In genomic region chr11:69967484-69967883, GRCh38 we compare ENCODE assay signal across 25 cellular contexts.
DNase-seq lines count a peak whose midpoint lies in the region; ATAC-seq, FAIRE-seq and TF ChIP-seq lines count a peak whose summit lies in the region.
"Had no signal": no experiment of that assay in that cellular context is flagged by ENCODE, and none has a peak within 500 bp of the region (broad histone marks: within the 10 kb centered on the region; RNA-seq: fewer than 3 reads in every experiment).

No MANE protein-coding gene starts in this region.

- H3K14ac ChIP-seq in H1 (ENCODE audit: insufficient read length) (no peak overlapping the region), neuronal stem cell (ENCODE audit: low read length) (no peak overlapping the region)

- H2BK5ac ChIP-seq in H1 (ENCODE audit: low read depth, low read length): no peak overlapping the region
- H2BK5ac ChIP-seq in neuronal stem cell (ENCODE audit: low read length): no peak overlapping the region

- no peak overlapping the region for H4K5ac ChIP-seq in H1 (ENCODE audit: insufficient read length, low read depth, low read length)

- H3K23ac ChIP-seq in H1 (ENCODE audit: insufficient read length) (no peak overlapping the region), neuronal stem cell (ENCODE audit: low read depth, low read length, poor library complexity) (no peak overlapping the region)

- TF ChIP-seq EP300 in HepG2 (IDR thresholded peaks at IDR 0.05; ENCODE audit: low read depth in 2 of 2, low read length in 2 of 2) (no peak), HepG2 (CRISPR knock-in tag; IDR thresholded peaks at IDR 0.05; ENCODE audit: borderline replicate concordance) (no peak), H1 (IDR thresholded peaks at IDR 0.05; ENCODE audit: borderline replicate concordance in 1 of 2, low read depth in 2 of 2, low read length in 2 of 2) (no peak)

- H2BK120ac ChIP-seq in H1 (replicated peaks; ENCODE audit: low read depth, low read length): no peak overlapping the region
- H2BK120ac ChIP-seq in neuronal stem cell (ENCODE audit: low read depth, low read length): no peak overlapping the region

- intact Hi-C loops in right lobe of liver (cut with DNase I): no loop called here
- intact Hi-C loops in HepG2 (cut with micrococcal nuclease; ENCODE audit: unreplicated experiment): no loop called here

- peak overlapping the region in 2 of 3 donors; percentile 15 to 65 for H3K4me3 ChIP-seq in right lobe of liver
- no peak overlapping the region for H3K4me3 ChIP-seq in HepG2 (replicated peaks in 1 of 3; ENCODE audit: insufficient read depth in 1 of 3, low read depth in 2 of 3, low read length in 3 of 3)
- H3K4me3 ChIP-seq in H1 (ENCODE audit: extremely low read depth in 1 of 4, insufficient read depth in 2 of 4, low read depth in 3 of 4, low read length in 4 of 4): no peak overlapping the region
- no peak overlapping the region for H3K4me3 ChIP-seq in neuronal stem cell (ENCODE audit: low read length in 2 of 2)
- H3K4me3 ChIP-seq: GM12878, GM23248, HAP-1, SK-N-MC had no signal

- in situ Hi-C loops in HepG2 (cut with HindIII; ENCODE audit: extremely low pct_ligation_motif_present, low pct_unique_long_range_greater_than_20kb): no loop called here

- H3K23me2 ChIP-seq in H1 (ENCODE audit: low read depth, low read length): no peaks in the 10 kb centered on the region

- H3K4me1 ChIP-seq in right lobe of liver: peaks cover 1 to 38% (median 15%) of the 10 kb centered on the region in 4 donors
- H3K4me1 ChIP-seq in HepG2 (ENCODE audit: insufficient read depth, low read length): peaks cover 35% of the 10 kb centered on the region
- peaks cover 0 to 26% (median 16%) of the 10 kb centered on the region in 4 experiments; a peak in 6 of 7 replicates for H3K4me1 ChIP-seq in H1 (replicated peaks in 1 of 4; ENCODE audit: control insufficient read depth in 3 of 4, insufficient read depth in 4 of 4, low read length in 3 of 4)
- peaks cover 0 to 11% of the 10 kb centered on the region in 2 donors for H3K4me1 ChIP-seq in neuronal stem cell (ENCODE audit: control insufficient read depth in 2 of 2, insufficient read depth in 1 of 2, low read depth in 1 of 2, low read length in 2 of 2)
- H3K4me1 ChIP-seq: BE2C, HAP-1 had no signal

- H4K8ac ChIP-seq in H1 (ENCODE audit: extremely low read depth, insufficient read depth, low read length) (no peak overlapping the region), neuronal stem cell (ENCODE audit: low read depth, low read length) (no peak overlapping the region)

- CTCF ChIA-PET in HepG2 (lab: Yijun Ruan, JAX; ENCODE audit: low intra/inter-chr PET ratio, low total read pairs): no interaction called here
- CTCF ChIA-PET in H1 (lab: Charles Lee; ENCODE audit: partially characterized antibody): interaction anchor here (0.9 to 1.3 kb wide), 4 partner anchors 18 to 231 kb away, joined by 3 to 5 read pairs (median 3); no protein-coding TSS in a partner anchor

- H3K18ac ChIP-seq in H1 (ENCODE audit: extremely low read depth, low read length) (no peak overlapping the region), neuronal stem cell (ENCODE audit: low read length) (no peak overlapping the region)

- no peak for TF ChIP-seq CTCF in right lobe of liver (IDR thresholded peaks at IDR 0.05)
- no peak for TF ChIP-seq CTCF in HepG2 (CRISPR knock-in tag; IDR thresholded peaks at IDR 0.05)
- TF ChIP-seq CTCF in H1 (IDR thresholded peaks at IDR 0.05; ENCODE audit: control extremely low read depth in 1 of 3, insufficient read depth in 1 of 3, low read depth in 1 of 3, low read length in 3 of 3): no peak

- no peaks in the 10 kb centered on the region for H3K27me3 ChIP-seq in right lobe of liver
- H3K27me3 ChIP-seq in HepG2 (ENCODE audit: control insufficient read depth in 1 of 2, insufficient read depth in 2 of 2, low read length in 2 of 2): peaks cover 14 to 66% of the 10 kb centered on the region in 2 experiments; a peak in 4 of 5 replicates
- H3K27me3 ChIP-seq in H1 (replicated peaks in 1 of 4; ENCODE audit: control insufficient read depth in 3 of 4, extremely low read depth in 1 of 4, insufficient read depth in 3 of 4, low read length in 3 of 4): peaks cover 0 to 3% (median 0%) of the 10 kb centered on the region in 4 experiments; a peak in 1 of 7 replicates
- no peaks in the 10 kb centered on the region for H3K27me3 ChIP-seq in neuronal stem cell (ENCODE audit: control insufficient read depth in 3 of 3, insufficient read depth in 3 of 3, low read depth in 1 of 3, low read length in 3 of 3)
- H3K27me3 ChIP-seq: BE2C had no signal

- FAIRE-seq in HepG2 (lab: Jason Lieb, UNC) (no peak), H1 (lab: Jason Lieb, UNC) (no peak)
- FAIRE-seq: GM12878 had no signal

- WGBS in right lobe of liver (ENCODE audit: insufficient coverage, low coverage, low lambda C conversion rate, missing lambda C conversion rate): 67% methylated on average over 1 of the region's 6 CpGs
- 37% methylated on average over 5 of the region's 6 CpGs for WGBS in HepG2 (ENCODE audit: low lambda C conversion rate)
- 91% methylated on average over 6 of the region's 6 CpGs; no CpG with 5 or more reads in 1 of the 2 experiments for WGBS in H1 (ENCODE audit: extremely low coverage in 1 of 2, insufficient coverage in 1 of 2, insufficient read length in 1 of 2, insufficient replicate concordance in 2 of 2, low coverage in 1 of 2, low lambda C conversion rate in 2 of 2, missing lambda C conversion rate in 1 of 2), 2 experiments
- no CpG with 5 or more reads among the region's 6 CpGs for WGBS in neuronal stem cell (ENCODE audit: extremely low coverage in 2 of 2, insufficient read length in 2 of 2, insufficient replicate concordance in 1 of 2), 2 donors

- no peak overlapping the region for H3K4ac ChIP-seq in H1 (replicated peaks; ENCODE audit: insufficient read length, low read depth, low read length)
- H3K4ac ChIP-seq in neuronal stem cell (ENCODE audit: low read length): no peak overlapping the region

- H4K91ac ChIP-seq in H1 (replicated peaks; ENCODE audit: insufficient read length, low read length): no peak overlapping the region
- no peak overlapping the region for H4K91ac ChIP-seq in neuronal stem cell (ENCODE audit: low read depth, low read length, poor library complexity)

- no peak overlapping the region for H2BK20ac ChIP-seq in H1 (ENCODE audit: low read length)

- TF ChIP-seq POLR2A in right lobe of liver (IDR thresholded peaks at IDR 0.05) (no peak), HepG2 (IDR thresholded peaks at IDR 0.05; ENCODE audit: insufficient read depth in 1 of 2, low read depth in 2 of 2, low read length in 2 of 2) (no peak), H1 (IDR thresholded peaks at IDR 0.05; ENCODE audit: control extremely low read depth in 1 of 2, low read depth in 2 of 2, low read length in 2 of 2) (no peak)

- H3K79me1 ChIP-seq in H1 (ENCODE audit: low read depth, low read length): no peaks in the 10 kb centered on the region
- H3K79me1 ChIP-seq in neuronal stem cell (ENCODE audit: low read depth, low read length): no peaks in the 10 kb centered on the region

- H3K36me3 ChIP-seq in right lobe of liver (no peaks in the 10 kb centered on the region), HepG2 (replicated peaks in 1 of 2; ENCODE audit: control insufficient read depth in 1 of 2, insufficient read depth in 2 of 2, low read length in 2 of 2) (no peaks in the 10 kb centered on the region), H1 (ENCODE audit: control insufficient read depth in 2 of 4, insufficient read depth in 4 of 4, low read length in 3 of 4) (no peaks in the 10 kb centered on the region), neuronal stem cell (replicated peaks in 1 of 2; ENCODE audit: control insufficient read depth in 2 of 2, insufficient read depth in 2 of 2, low read length in 2 of 2) (no peaks in the 10 kb centered on the region)
- H3K36me3 ChIP-seq: BE2C, HAP-1 had no signal

- H2BK12ac ChIP-seq in H1 (ENCODE audit: low read depth, low read length): 0 out of 2 replicates have a peak overlapping the region, but pooled peaks have one; percentile 90
- no peak overlapping the region for H2BK12ac ChIP-seq in neuronal stem cell (ENCODE audit: low read length)

- 0 out of 2 replicates have a peak overlapping the region, but pooled peaks have one; percentile 83 for H2BK15ac ChIP-seq in H1 (ENCODE audit: low read length)
- H2BK15ac ChIP-seq in neuronal stem cell (ENCODE audit: low read length): peak overlapping the region; percentile 45

- no peak for ATAC-seq in right lobe of liver
- ATAC-seq in HepG2: no peak
- no peak for ATAC-seq in GM18867 (IDR thresholded peaks at IDR 0.05; ENCODE audit: unreplicated experiment)
- ATAC-seq: GM12878 had no signal

- H3K56ac ChIP-seq in H1 (replicated peaks; ENCODE audit: insufficient read length, low read depth, low read length): no peak overlapping the region

- no peak overlapping the region for H2AFZ ChIP-seq in HepG2 (ENCODE audit: low read length)
- H2AFZ ChIP-seq in H1 (ENCODE audit: low read length): no peak overlapping the region
- no peak overlapping the region for H2AFZ ChIP-seq in neuronal stem cell (ENCODE audit: low read length)
- H2AFZ ChIP-seq: GM23248 had no signal

- H3K4me2 ChIP-seq in HepG2 (ENCODE audit: low read depth, low read length) (no peak overlapping the region), H1 (ENCODE audit: insufficient read depth in 1 of 2, low read depth in 2 of 2, low read length in 2 of 2) (no peak overlapping the region), neuronal stem cell (ENCODE audit: insufficient read depth, low read length, poor library complexity, severe bottlenecking) (no peak overlapping the region)
- H3K4me2 ChIP-seq: KMS-11 had no signal

- H3K27ac ChIP-seq in right lobe of liver (peak overlapping the region in 2 of 3 donors; percentile 84 to 89), HepG2 (ENCODE audit: extremely low read length, insufficient read depth, low read length) (no peak overlapping the region), H1 (ENCODE audit: low read depth, low read length) (no peak overlapping the region), neuronal stem cell (replicated peaks; ENCODE audit: low read length) (no peak overlapping the region)
- H3K27ac ChIP-seq: GM23248, HL-60, KMS-11, SK-N-MC had no signal

- no peaks in the 10 kb centered on the region for H3K9me3 ChIP-seq in right lobe of liver
- no peaks in the 10 kb centered on the region for H3K9me3 ChIP-seq in HepG2 (ENCODE audit: low read length)
- H3K9me3 ChIP-seq in H1 (ENCODE audit: insufficient read depth in 2 of 2, low read depth in 1 of 2, low read length in 1 of 2): no peaks in the 10 kb centered on the region
- peaks cover 0 to 3% of the 10 kb centered on the region in 2 donors for H3K9me3 ChIP-seq in neuronal stem cell (replicated peaks in 1 of 2; ENCODE audit: control insufficient read depth in 2 of 2, insufficient read depth in 1 of 2, low read depth in 1 of 2, low read length in 2 of 2)
- H3K9me3 ChIP-seq: BE2C, HAP-1 had no signal

- H3K9ac ChIP-seq in HepG2 (ENCODE audit: insufficient read depth, low read depth, low read length) (no peak overlapping the region), H1 (replicated peaks in 1 of 4; ENCODE audit: extremely low read depth in 1 of 4, low read depth in 3 of 4, low read length in 3 of 4) (no peak overlapping the region), neuronal stem cell (ENCODE audit: low read depth, low read length, poor library complexity) (no peak overlapping the region)
- H3K9ac ChIP-seq: GM23248, KMS-11 had no signal

- POLR2A ChIA-PET in HepG2 (lab: Yijun Ruan, JAX) (no interaction called here), H1 (lab: Charles Lee; ENCODE audit: partially characterized antibody) (interaction anchor here (0.7 to 1.4 kb wide), 3 partner anchors 8 to 9 kb away, joined by 3 to 4 read pairs (median 3); no protein-coding TSS in a partner anchor)

- H2AK5ac ChIP-seq in H1 (ENCODE audit: low read depth, low read length) (no peak overlapping the region), neuronal stem cell (ENCODE audit: low read depth, low read length) (peak overlapping the region; percentile 35)

- H3K79me2 ChIP-seq in HepG2 (ENCODE audit: insufficient read depth, low read length): no peaks in the 10 kb centered on the region
- no peaks in the 10 kb centered on the region for H3K79me2 ChIP-seq in H1 (ENCODE audit: control insufficient read depth in 1 of 2, insufficient read depth in 2 of 2, low read length in 2 of 2)

- no peak for DNase-seq in right lobe of liver
- no peak for DNase-seq in HepG2 (ENCODE audit: low spot score)
- DNase-seq in H1 (ENCODE audit: low read depth in 1 of 2, low spot score in 2 of 2): no peak
- DNase-seq in neuronal stem cell (ENCODE audit: low spot score): no peak
- DNase-seq in HCEC 1CT: no peak
- DNase-seq in DMS153 (lab: John Stamatoyannopoulos, UW): no peak
- DNase-seq: BE2C; CD4-positive, alpha-beta T cell; COR-L47; DMS 273 treated with DMSO at 0.1 percent for 48 hours; DND-41; GM23248; NCI-H1105; NCI-H146; NCI-H2029; NCI-H2227 treated with DMSO at 0.1 percent for 48 hours; NCI-H524 treated with DMSO at 0.1 percent for 48 hours; OCI-M1; SHP77 treated with DMSO at 0.1 percent for 48 hours had no signal

- TF ChIP-seq RAD21 in HepG2 (CRISPR knock-in tag; IDR thresholded peaks at IDR 0.05) (no peak), H1 (IDR thresholded peaks at IDR 0.05 in 1 of 2, conservative IDR thresholded peaks at IDR 0.05 in 1 of 2; ENCODE audit: low read depth in 2 of 2, low read length in 2 of 2) (no peak)

- H4K20me1 ChIP-seq in HepG2 (ENCODE audit: insufficient read depth, low read length): peaks cover 7% of the 10 kb centered on the region; the same call in 1 of the 2 replicates
- H4K20me1 ChIP-seq in H1 (replicated peaks in 1 of 2; ENCODE audit: control insufficient read depth in 1 of 2, insufficient read depth in 2 of 2, low read length in 2 of 2): no peaks in the 10 kb centered on the region

- no TSS peak for BruUV-seq in HepG2 (replicated peaks; lab: Mats Ljungman, UMichigan)

Comparison
In these comparisons a context has a peak if more than half of its experiments do, and no peak if none do; other contexts are left out.
1. H3K27ac ChIP-seq: peak in right lobe of liver (2 of 3); none in HepG2 (single experiment), H1 (single experiment) and neuronal stem cell (single experiment).
2. H3K4me3 ChIP-seq: peak in right lobe of liver (2 of 3); none in HepG2 (0 of 3), H1 (0 of 4) and neuronal stem cell (0 of 2).